Comparison of ENCODE assay signal across 1 cellular context in genomic region chr4:114378306-114378903, GRCh38.
TF ChIP-seq lines count a peak whose summit lies in the region.

No MANE protein-coding gene starts in this region.

TF ChIP-seq in HepG2, 621 proteins besides CTCF, POLR2A, EP300 and RAD21 (continued from another document):
- no peak for TF ChIP-seq CSRNP2 (CRISPR knock-in tag; conservative IDR thresholded peaks at IDR 0.05; ENCODE audit: low read depth)
